In genomic region chr2:138455275-138455674, GRCh38 we compare ENCODE assay signal across 27 cellular contexts.
"Had no signal": no experiment of that assay in that cellular context is flagged by ENCODE, and none has a peak within 500 bp of the region (broad histone marks: within the 10 kb centered on the region; RNA-seq: fewer than 3 reads in every experiment).

No MANE protein-coding gene starts in this region.

- H3K27ac Mint-ChIP-seq: activated CD4-positive, alpha-beta T cell treated with anti-CD3 and anti-CD28 coated beads, Interleukin-2, amount 10 ng/mL, durations not matched to agents 24 days and 14 days; activated CD8-positive, alpha-beta memory T cell treated with anti-CD3 and anti-CD28 coated beads, Interleukin-2, amount 10 ng/mL, durations not matched to agents 7 days and 5 days; activated naive CD4-positive, alpha-beta T cell treated with anti-CD3 and anti-CD28 coated beads, Interleukin-2, amount 50 U/mL, for 72 hours; activated naive CD8-positive, alpha-beta T cell treated with anti-CD3 and anti-CD28 coated beads, Interleukin-2, amount 50 U/mL, for 24 hours; activated T-cell treated with anti-CD3 and anti-CD28 coated beads, Interleukin-2, amount 50 U/mL, for 24 hours; activated T-helper 1 cell treated with anti-CD3 and anti-CD28 coated beads, Interleukin-12 subunit alpha, Interleukin-12 subunit beta, Interleukin-2, Interleukin-4 antibody, amounts not matched to agents 30 ng/mL and 10 ng/mL and 1 ng/mL, durations not matched to agents 14 hours and 24 hours and 36 hours; T-helper 17 cell; WTC11 had no signal

- DNase-seq: activated CD4-positive, alpha-beta T cell treated with anti-CD3 and anti-CD28 coated beads, Interleukin-2, amount 10 ng/mL, durations not matched to agents 24 days and 14 days; activated CD4-positive, alpha-beta T cell treated with anti-CD3 and anti-CD28 coated beads, Interleukin-2, amount 50 U/mL, for 48 hours; activated CD4-positive, CD25-positive, alpha-beta regulatory T cell treated with anti-CD3 and anti-CD28 coated beads, Interleukin-2, amount 50 U/mL, for 72 hours; activated CD8-positive, alpha-beta memory T cell treated with anti-CD3 and anti-CD28 coated beads, Interleukin-2, amount 10 ng/mL, durations not matched to agents 7 days and 5 days; activated effector memory CD4-positive, alpha-beta T cell treated with Interleukin-2 at 50 U/mL for 16 hours; activated naive CD4-positive, alpha-beta T cell; activated naive CD8-positive, alpha-beta T cell treated with anti-CD3 and anti-CD28 coated beads, Interleukin-2, amount 50 U/mL, for 24 hours; activated T-cell treated with anti-CD3 and anti-CD28 coated beads, Interleukin-2, amount 50 U/mL, for 24 hours; amniotic stem cell; brain microvascular endothelial cell; NCI-H1048; NCI-H1694; NCI-H2029; NCI-H2107; NCI-H2171 treated with DMSO at 0.1 percent for 48 hours; NCI-H774; NK-92 treated with Interleukin-12 subunit alpha and Interleukin-12 subunit beta, amount 100 ng/mL, for 24 hours; Right ventricle myocardium superior; RPMI8226; T-helper 17 cell; T-helper 9 cell had no signal

- H3K27ac ChIP-seq: brain microvascular endothelial cell, cardiac muscle cell, SJCRH30 had no signal

- H3K4me3 Mint-ChIP-seq: activated CD4-positive, alpha-beta T cell treated with anti-CD3 and anti-CD28 coated beads, Interleukin-2, amount 10 ng/mL, durations not matched to agents 24 days and 14 days; activated CD8-positive, alpha-beta memory T cell treated with anti-CD3 and anti-CD28 coated beads, Interleukin-2, amount 10 ng/mL, durations not matched to agents 7 days and 5 days; activated naive CD8-positive, alpha-beta T cell treated with anti-CD3 and anti-CD28 coated beads, Interleukin-2, amount 50 U/mL, for 24 hours; activated T-cell treated with anti-CD3 and anti-CD28 coated beads, Interleukin-2, amount 50 U/mL, for 24 hours; activated T-helper 1 cell treated with anti-CD3 and anti-CD28 coated beads, Interleukin-12 subunit alpha, Interleukin-12 subunit beta, Interleukin-2, Interleukin-4 antibody, amounts not matched to agents 30 ng/mL and 10 ng/mL and 1 ng/mL, durations not matched to agents 14 hours and 24 hours and 36 hours; T-helper 17 cell; WTC11 had no signal

- H3K36me3 ChIP-seq: brain microvascular endothelial cell, cardiac muscle cell, SJCRH30 had no signal

- H3K9me3 ChIP-seq: SJCRH30 had no signal

- ATAC-seq: activated CD8-positive, alpha-beta memory T cell treated with anti-CD3 and anti-CD28 coated beads, Interleukin-2, amount 10 ng/mL, durations not matched to agents 7 days and 5 days; activated naive CD4-positive, alpha-beta T cell treated with anti-CD3 and anti-CD28 coated beads, Interleukin-2, amount 50 U/mL, for 72 hours; activated naive CD8-positive, alpha-beta T cell treated with anti-CD3 and anti-CD28 coated beads, Interleukin-2, amount 50 U/mL, for 24 hours; Panc1; T-helper 17 cell had no signal

- H3K4me3 ChIP-seq: cardiac muscle cell, SJCRH30 had no signal

- H3K27me3 Mint-ChIP-seq: activated CD4-positive, alpha-beta T cell treated with anti-CD3 and anti-CD28 coated beads, Interleukin-2, amount 10 ng/mL, durations not matched to agents 24 days and 14 days; T-helper 17 cell had no signal

- H3K4me1 ChIP-seq: SJCRH30 had no signal

- H3K4me1 Mint-ChIP-seq: activated CD4-positive, alpha-beta T cell treated with anti-CD3 and anti-CD28 coated beads, Interleukin-2, amount 10 ng/mL, durations not matched to agents 24 days and 14 days; activated CD8-positive, alpha-beta memory T cell treated with anti-CD3 and anti-CD28 coated beads, Interleukin-2, amount 10 ng/mL, durations not matched to agents 7 days and 5 days; activated naive CD8-positive, alpha-beta T cell treated with anti-CD3 and anti-CD28 coated beads, Interleukin-2, amount 50 U/mL, for 24 hours; T-helper 17 cell had no signal

- H3K36me3 Mint-ChIP-seq: activated CD8-positive, alpha-beta memory T cell treated with anti-CD3 and anti-CD28 coated beads, Interleukin-2, amount 10 ng/mL, durations not matched to agents 7 days and 5 days; WTC11 had no signal

- H3K27me3 ChIP-seq: brain microvascular endothelial cell, cardiac muscle cell, SJCRH30 had no signal
